ENCODE assay signal across 8 cellular contexts in the genomic region with DNA sequence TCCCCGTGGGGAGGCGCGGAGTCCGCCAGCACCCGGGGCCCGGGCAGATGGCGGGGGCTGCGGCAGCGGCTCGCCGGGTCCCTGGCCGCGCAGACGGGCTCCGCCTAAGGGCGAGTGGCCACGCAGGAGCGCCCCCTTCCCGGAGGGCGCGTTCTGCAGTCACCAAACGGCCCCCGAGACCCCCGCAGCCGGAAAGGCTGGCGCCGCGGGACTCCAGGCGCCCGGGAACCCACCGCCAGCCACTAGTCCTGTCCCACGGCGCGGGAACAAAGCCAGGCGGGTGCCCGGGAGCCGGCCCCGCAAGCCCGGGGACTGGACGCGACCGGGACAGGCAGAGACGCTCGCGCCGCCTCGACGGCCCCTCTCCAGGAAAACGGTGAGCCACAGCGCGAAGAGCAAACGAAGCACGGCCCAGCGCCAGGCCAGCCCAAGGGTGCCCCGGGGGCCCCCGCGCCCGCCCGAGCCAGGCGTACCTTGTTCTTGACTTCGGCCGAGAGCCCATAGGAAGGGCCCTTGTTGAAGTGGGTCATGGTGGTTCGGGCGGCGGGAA. TPM values are rescaled to one million over a fixed set of nuclear protein-coding genes. Genes with fewer than 3 reads are reported as not detected.
DNase-seq lines count a peak whose midpoint lies in the region; ATAC-seq lines count a peak whose summit lies in the region.

No MANE protein-coding gene starts in this region.

- H3K27me3 Mint-ChIP-seq in activated T-helper 1 cell treated with anti-CD3 and anti-CD28 coated beads, Interleukin-12 subunit alpha, Interleukin-12 subunit beta, Interleukin-2, Interleukin-4 antibody, amounts not matched to agents 30 ng/mL and 10 ng/mL and 1 ng/mL, durations not matched to agents 14 hours and 24 hours and 36 hours (ENCODE audit: insufficient read depth), result peaks cover 43% of the 10 kb centered on the region

- H2AFZ ChIP-seq in neuron (ENCODE audit: low read depth, low read length), result peak overlapping the region; percentile 55

- no peaks in the 10 kb centered on the region for H3K9me3 ChIP-seq in neuron (ENCODE audit: low read length)

- intact Hi-C loops in activated T-helper 1 cell treated with anti-CD3 and anti-CD28 coated beads, Interleukin-12 subunit alpha, Interleukin-12 subunit beta, Interleukin-2, Interleukin-4 antibody, amounts not matched to agents 30 ng/mL and 10 ng/mL and 1 ng/mL, durations not matched to agents 14 hours and 24 hours and 36 hours (cut with micrococcal nuclease), result loop anchor here (1.0 to 2.0 kb wide), 4 partner anchors 36 to 116 kb away; no protein-coding TSS in a partner anchor

- H3K27me3 ChIP-seq in neuron (ENCODE audit: insufficient read depth, low read length), result no peaks in the 10 kb centered on the region

- peaks cover 21% of the 10 kb centered on the region for H3K4me1 Mint-ChIP-seq in activated T-helper 1 cell treated with anti-CD3 and anti-CD28 coated beads, Interleukin-12 subunit alpha, Interleukin-12 subunit beta, Interleukin-2, Interleukin-4 antibody, amounts not matched to agents 30 ng/mL and 10 ng/mL and 1 ng/mL, durations not matched to agents 14 hours and 24 hours and 36 hours (ENCODE audit: low read depth)

- H3K9me3 Mint-ChIP-seq in activated T-helper 1 cell treated with anti-CD3 and anti-CD28 coated beads, Interleukin-12 subunit alpha, Interleukin-12 subunit beta, Interleukin-2, Interleukin-4 antibody, amounts not matched to agents 30 ng/mL and 10 ng/mL and 1 ng/mL, durations not matched to agents 14 hours and 24 hours and 36 hours, result no peaks in the 10 kb centered on the region

- peaks cover 2% of the 10 kb centered on the region for H3K36me3 Mint-ChIP-seq in activated T-helper 1 cell treated with anti-CD3 and anti-CD28 coated beads, Interleukin-12 subunit alpha, Interleukin-12 subunit beta, Interleukin-2, Interleukin-4 antibody, amounts not matched to agents 30 ng/mL and 10 ng/mL and 1 ng/mL, durations not matched to agents 14 hours and 24 hours and 36 hours (ENCODE audit: low read depth)

- ATAC-seq in GM21723 (IDR thresholded peaks at IDR 0.05; ENCODE audit: unreplicated experiment), result peak; percentile 32

- H3K4me3 Mint-ChIP-seq in activated T-helper 1 cell treated with anti-CD3 and anti-CD28 coated beads, Interleukin-12 subunit alpha, Interleukin-12 subunit beta, Interleukin-2, Interleukin-4 antibody, amounts not matched to agents 30 ng/mL and 10 ng/mL and 1 ng/mL, durations not matched to agents 14 hours and 24 hours and 36 hours, result peak overlapping the region; percentile 78

- no peak overlapping the region for H3K27ac Mint-ChIP-seq in activated T-helper 1 cell treated with anti-CD3 and anti-CD28 coated beads, Interleukin-12 subunit alpha, Interleukin-12 subunit beta, Interleukin-2, Interleukin-4 antibody, amounts not matched to agents 30 ng/mL and 10 ng/mL and 1 ng/mL, durations not matched to agents 14 hours and 24 hours and 36 hours

- peak overlapping the region; percentile 99 for H3K4me3 ChIP-seq in neuron (ENCODE audit: low read length)

- H3K36me3 ChIP-seq in neuron (ENCODE audit: insufficient read depth, low read length), result peaks cover 21% of the 10 kb centered on the region

- H3K4me1 ChIP-seq in neuron (ENCODE audit: insufficient read depth, low read length), result peaks cover 50% of the 10 kb centered on the region

- DNase-seq in NCI-H524 (lab: John Stamatoyannopoulos, UW) (peak; percentile 56 to 60), NCI-H524 treated with DMSO at 0.1 percent for 48 hours (lab: John Stamatoyannopoulos, UW) (no peak), LoVo (ENCODE audit: low spot score) (peak; percentile 55), germinal center (ENCODE audit: low spot score) (peak; percentile 33), RPMI8226 (no peak)
- peak; percentile 4 for DNase-seq in activated T-helper 1 cell treated with anti-CD3 and anti-CD28 coated beads, Interleukin-12 subunit alpha, Interleukin-12 subunit beta, Interleukin-2, Interleukin-4 antibody, amounts not matched to agents 30 ng/mL and 10 ng/mL and 1 ng/mL, durations not matched to agents 14 hours and 24 hours and 36 hours (ENCODE audit: low spot score)

RNA-seq across cellular contexts. Expression of a gene that starts 0.5 kb away (rescaled TPM):
- total RNA-seq in activated T-helper 1 cell treated with anti-CD3 and anti-CD28 coated beads, Interleukin-12 subunit alpha, Interleukin-12 subunit beta, Interleukin-2, Interleukin-4 antibody, amounts not matched to agents 30 ng/mL and 10 ng/mL and 1 ng/mL, durations not matched to agents 14 hours and 24 hours and 36 hours, result 1.4 and 1.9 TPM in 2 replicates

Comparison
In these comparisons a context has a peak if more than half of its experiments do, and no peak if none do; other contexts are left out.
1. DNase-seq: peak in NCI-H524 (2 of 2), LoVo (single experiment), activated T-helper 1 cell treated with anti-CD3 and anti-CD28 coated beads, Interleukin-12 subunit alpha, Interleukin-12 subunit beta, Interleukin-2, Interleukin-4 antibody, amounts not matched to agents 30 ng/mL and 10 ng/mL and 1 ng/mL, durations not matched to agents 14 hours and 24 hours and 36 hours (single experiment) and germinal center (single experiment); none in NCI-H524 treated with DMSO at 0.1 percent for 48 hours (single experiment) and RPMI8226 (single experiment).